Comparison of ENCODE assay signal across 1 cellular context in genomic region chr7:128783143-128783799, GRCh38.
TF ChIP-seq lines count a peak whose summit lies in the region.

No MANE protein-coding gene starts in this region.

TF ChIP-seq in WTC11, 78 proteins besides CTCF, POLR2A, EP300 and RAD21 (continued from another document):
- no peak for TF ChIP-seq STAT6 (CRISPR knock-in tag; conservative IDR thresholded peaks at IDR 0.05; ENCODE audit: low read depth)
- TF ChIP-seq ELF4 (CRISPR knock-in tag; IDR thresholded peaks at IDR 0.05; ENCODE audit: low read depth), result no peak
- TF ChIP-seq E2F4 (CRISPR knock-in tag; IDR thresholded peaks at IDR 0.05; ENCODE audit: borderline replicate concordance, low read depth), result no peak
- no peak for TF ChIP-seq USF1 (CRISPR knock-in tag; IDR thresholded peaks at IDR 0.05)
- TF ChIP-seq HMGA2 (CRISPR knock-in tag; IDR thresholded peaks at IDR 0.05), result no peak
- no peak for TF ChIP-seq MXD4 (CRISPR knock-in tag; IDR thresholded peaks at IDR 0.05; ENCODE audit: borderline replicate concordance)
- no peak for TF ChIP-seq ZMAT4 (CRISPR knock-in tag; IDR thresholded peaks at IDR 0.05)
- no peak for TF ChIP-seq E2F5 (CRISPR knock-in tag; IDR thresholded peaks at IDR 0.05)
- no peak for TF ChIP-seq ATF3 (CRISPR knock-in tag; conservative IDR thresholded peaks at IDR 0.05)
- no peak for TF ChIP-seq IRF1 (CRISPR knock-in tag; IDR thresholded peaks at IDR 0.05)
- no peak for TF ChIP-seq IRF2 (CRISPR knock-in tag; IDR thresholded peaks at IDR 0.05; ENCODE audit: borderline replicate concordance, low read depth)
- TF ChIP-seq ZNF671 (CRISPR knock-in tag; IDR thresholded peaks at IDR 0.05), result 0 out of 2 replicates have a peak, but pooled peaks have one; percentile 34
- TF ChIP-seq ZNF232 (CRISPR knock-in tag; IDR thresholded peaks at IDR 0.05), result peak; percentile 13; the same call in 1 of the 2 replicates
- no peak; the same call in 1 of the 2 replicates for TF ChIP-seq GTF2I (CRISPR knock-in tag; conservative IDR thresholded peaks at IDR 0.05)
- TF ChIP-seq ZNF425 (CRISPR knock-in tag; conservative IDR thresholded peaks at IDR 0.05), result no peak
- peak; percentile 38; the same call in 1 of the 2 replicates for TF ChIP-seq MAX (CRISPR knock-in tag; IDR thresholded peaks at IDR 0.05)
- TF ChIP-seq ZBTB43 (CRISPR knock-in tag; IDR thresholded peaks at IDR 0.05), result no peak
- no peak for TF ChIP-seq ZNF396 (CRISPR knock-in tag; IDR thresholded peaks at IDR 0.05; ENCODE audit: borderline replicate concordance)
- 0 out of 2 replicates have a peak, but pooled peaks have one; percentile 15 for TF ChIP-seq TEAD4 (CRISPR knock-in tag; IDR thresholded peaks at IDR 0.05)
- no peak for TF ChIP-seq FOXJ3 (CRISPR knock-in tag; IDR thresholded peaks at IDR 0.05; ENCODE audit: borderline replicate concordance)
- TF ChIP-seq ZSCAN18 (CRISPR knock-in tag; IDR thresholded peaks at IDR 0.05), result no peak
- TF ChIP-seq OVOL2 (CRISPR knock-in tag; IDR thresholded peaks at IDR 0.05; ENCODE audit: borderline replicate concordance), result no peak
- no peak for TF ChIP-seq MYBL2 (CRISPR knock-in tag; IDR thresholded peaks at IDR 0.05)
- TF ChIP-seq ZNF317 (CRISPR knock-in tag; IDR thresholded peaks at IDR 0.05; ENCODE audit: borderline replicate concordance, low read depth), result no peak
- no peak for TF ChIP-seq JAZF1 (CRISPR knock-in tag; IDR thresholded peaks at IDR 0.05)
- TF ChIP-seq NFYB (CRISPR knock-in tag; conservative IDR thresholded peaks at IDR 0.05; ENCODE audit: low read depth), result no peak
- TF ChIP-seq GABPB1 (CRISPR knock-in tag; IDR thresholded peaks at IDR 0.05), result no peak
- TF ChIP-seq SP1 (CRISPR knock-in tag; conservative IDR thresholded peaks at IDR 0.05), result peak; percentile 34; the same call in 1 of the 2 replicates
- TF ChIP-seq SOX15 (CRISPR knock-in tag; IDR thresholded peaks at IDR 0.05), result no peak
- no peak for TF ChIP-seq ZNF532 (CRISPR knock-in tag; IDR thresholded peaks at IDR 0.05; ENCODE audit: borderline replicate concordance)
- no peak for TF ChIP-seq AFF4 (CRISPR knock-in tag; IDR thresholded peaks at IDR 0.05; ENCODE audit: borderline replicate concordance)
- peak; percentile 2; the same call in 1 of the 2 replicates for TF ChIP-seq ZNF121 (CRISPR knock-in tag; IDR thresholded peaks at IDR 0.05)
- no peak for TF ChIP-seq CDX4 (CRISPR knock-in tag; IDR thresholded peaks at IDR 0.05; ENCODE audit: borderline replicate concordance)
- no peak for TF ChIP-seq TCF7 (CRISPR knock-in tag; IDR thresholded peaks at IDR 0.05; ENCODE audit: low read depth)
